27 cellular contexts compared by ENCODE assay signal in the genomic region with DNA sequence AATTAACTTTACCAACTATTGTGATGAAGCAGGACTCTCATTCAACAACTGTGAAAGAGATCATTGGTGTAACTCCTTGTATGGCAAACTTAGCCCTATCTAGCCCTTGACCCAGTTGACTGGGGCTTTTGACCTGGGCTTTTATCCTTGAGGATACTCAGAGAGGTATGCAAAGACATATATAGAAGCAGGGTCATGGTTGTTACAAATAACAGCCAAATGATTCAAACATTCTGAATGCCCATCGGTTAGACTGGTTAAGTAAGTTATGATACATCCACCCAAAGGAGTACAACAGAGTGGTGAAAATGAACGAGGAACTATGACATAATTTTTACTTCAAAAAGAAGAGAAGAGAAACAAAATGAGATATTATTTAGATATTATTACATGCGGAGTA. TPM values are rescaled to one million over a fixed set of nuclear protein-coding genes. Genes with fewer than 3 reads are reported as not detected.
"Had no signal": no experiment of that assay in that cellular context is flagged by ENCODE, and none has a peak within 500 bp of the region (broad histone marks: within the 10 kb centered on the region; RNA-seq: fewer than 3 reads in every experiment).

No MANE protein-coding gene starts in this region.

- H3K27me3 ChIP-seq: ascending aorta had no signal

- DNase-seq: activated B cell treated with CpG ODN at 0.5 μM for 24 hours; activated CD4-positive, alpha-beta memory T cell treated with anti-CD3 and anti-CD28 coated beads for 36 hours; activated CD4-positive, alpha-beta T cell treated with anti-CD3 and anti-CD28 coated beads for 4 hours; activated CD4-positive, alpha-beta T cell treated with anti-CD3 and anti-CD28 coated beads, Interleukin-2, amount 10 ng/mL, durations not matched to agents 24 days and 14 days; activated CD4-positive, alpha-beta T cell treated with anti-CD3 and anti-CD28 coated beads, Interleukin-2, amount 50 U/mL, for 1 hour; activated CD4-positive, alpha-beta T cell treated with anti-CD3 and anti-CD28 coated beads, Interleukin-2, amount 50 U/mL, for 4 hours; activated CD4-positive, CD25-positive, alpha-beta regulatory T cell treated with anti-CD3 and anti-CD28 coated beads, Interleukin-2, amount 50 U/mL, for 72 hours; activated CD8-positive, alpha-beta memory T cell treated with anti-CD3 and anti-CD28 coated beads, Interleukin-2, amount 50 U/mL, for 48 hours; activated CD8-positive, alpha-beta T cell treated with anti-CD3 and anti-CD28 coated beads for 36 hours; activated effector memory CD4-positive, alpha-beta T cell treated with Interleukin-2 at 50 U/mL for 16 hours; activated gamma-delta T cell; activated naive CD4-positive, alpha-beta T cell treated with anti-CD3 and anti-CD28 coated beads, Interleukin-2, amount 10 ng/mL, durations not matched to agents 7 days and 5 days; activated naive CD4-positive, alpha-beta T cell treated with Interleukin-2 at 50 U/mL for 16 hours; activated naive CD8-positive, alpha-beta T cell treated with anti-CD3 and anti-CD28 coated beads, Interleukin-2, amount 10 ng/mL, durations not matched to agents 7 days and 5 days; activated naive CD8-positive, alpha-beta T cell treated with anti-CD3 and anti-CD28 coated beads, Interleukin-2, amount 50 U/mL, for 24 hours; activated T-cell treated with anti-CD3 and anti-CD28 coated beads, Interleukin-2, amount 50 U/mL, for 24 hours; activated T-cell treated with anti-CD3 and anti-CD28 coated beads, Interleukin-2, amount 50 U/mL, for 48 hours; amygdala; anterior cingulate cortex; central memory CD4-positive, alpha-beta T cell; T-helper 1 cell; T-helper 2 cell; T-helper 9 cell had no signal

- H3K9me3 ChIP-seq: ascending aorta had no signal

- H3K36me3 ChIP-seq: ascending aorta had no signal

- ATAC-seq: activated CD8-positive, alpha-beta T cell treated with anti-CD3 and anti-CD28 coated beads for 36 hours; activated naive CD8-positive, alpha-beta T cell treated with anti-CD3 and anti-CD28 coated beads, Interleukin-2, amount 50 U/mL, for 24 hours had no signal

- H3K4me3 ChIP-seq: ascending aorta had no signal

- H3K4me1 ChIP-seq: ascending aorta had no signal

- H3K27ac ChIP-seq: ascending aorta, VCaP had no signal

RNA-seq across cellular contexts. Expression of a gene that starts 38.2 kb away (rescaled TPM):
- total RNA-seq: activated B cell treated with CpG ODN at 0.5 μM for 24 hours; activated CD4-positive, alpha-beta memory T cell treated with anti-CD3 and anti-CD28 coated beads for 36 hours; activated CD4-positive, alpha-beta T cell treated with anti-CD3 and anti-CD28 coated beads, Interleukin-2, amount 10 ng/mL, durations not matched to agents 24 days and 14 days; activated CD8-positive, alpha-beta memory T cell treated with anti-CD3 and anti-CD28 coated beads for 36 hours; activated CD8-positive, alpha-beta T cell treated with anti-CD3 and anti-CD28 coated beads for 36 hours; activated naive CD8-positive, alpha-beta T cell treated with anti-CD3 and anti-CD28 coated beads, Interleukin-2, amount 10 ng/mL, durations not matched to agents 7 days and 5 days; activated T-helper 2 cell treated with anti-CD3 and anti-CD28 coated beads, Interferon-gamma antibody, Interleukin-2, Interleukin-4, amounts not matched to agents 10 μg/mL and 5 μg/mL and 100 μg/mL, durations not matched to agents 14 hours and 24 hours and 36 hours had no signal
